18 cellular contexts compared by ENCODE assay signal in genomic region chr7:12386237-12386839, GRCh38. TPM values are rescaled to one million over a fixed set of nuclear protein-coding genes. Genes with fewer than 3 reads are reported as not detected.
DNase-seq lines count a peak whose midpoint lies in the region; ATAC-seq and TF ChIP-seq lines count a peak whose summit lies in the region.
"Had no signal": no experiment of that assay in that cellular context is flagged by ENCODE, and none has a peak within 500 bp of the region (broad histone marks: within the 10 kb centered on the region; RNA-seq: fewer than 3 reads in every experiment).

No MANE protein-coding gene starts in this region.

- H3K27me3 ChIP-seq in BE2C: no peaks in the 10 kb centered on the region
- H3K27me3 ChIP-seq: vagina had no signal

- peak; percentile 47 for DNase-seq in BE2C
- peak; percentile 74 to 94 (median 82) for DNase-seq in NCI-H1417 (lab: John Stamatoyannopoulos, UW)
- DNase-seq in NCI-H2171 treated with DMSO at 0.1 percent for 48 hours (lab: John Stamatoyannopoulos, UW): peak; percentile 45
- DNase-seq in WTC11 (ENCODE audit: low spot score): no peak
- no peak for DNase-seq in AG08396 (ENCODE audit: low spot score)
- DNase-seq in progenitor cell of endocrine pancreas (ENCODE audit: low spot score, unreplicated experiment): no peak
- no peak for DNase-seq in MCF 10A (ENCODE audit: unreplicated experiment)
- DNase-seq: activated CD4-positive, alpha-beta memory T cell treated with anti-CD3 and anti-CD28 coated beads, Interleukin-2, amount 10 ng/mL, durations not matched to agents 7 days and 5 days; Caco-2; caudate nucleus; effector CD4-positive, alpha-beta T cell; hippocampal formation; posterior cingulate gyrus; stimulated activated CD4-positive, alpha-beta T cell treated with anti-CD3 and anti-CD28 coated beads, Interleukin-15, amount 100 ng/mL, for 24 hours had no signal

- H3K27ac Mint-ChIP-seq in WTC11 (peak overlapping the region; percentile 50; the same call in 1 of the 2 replicates), progenitor cell of endocrine pancreas (no peak overlapping the region), MCF 10A (ENCODE audit: low read depth, unreplicated experiment) (no peak overlapping the region)
- H3K27ac Mint-ChIP-seq: activated CD4-positive, alpha-beta memory T cell treated with anti-CD3 and anti-CD28 coated beads, Interleukin-2, amount 10 ng/mL, durations not matched to agents 7 days and 5 days had no signal

- no peaks in the 10 kb centered on the region for H3K27me3 Mint-ChIP-seq in WTC11 (ENCODE audit: low read depth)
- H3K27me3 Mint-ChIP-seq in progenitor cell of endocrine pancreas: no peaks in the 10 kb centered on the region
- H3K27me3 Mint-ChIP-seq in MCF 10A (ENCODE audit: insufficient read depth, unreplicated experiment): no peaks in the 10 kb centered on the region
- H3K27me3 Mint-ChIP-seq: activated CD4-positive, alpha-beta memory T cell treated with anti-CD3 and anti-CD28 coated beads, Interleukin-2, amount 10 ng/mL, durations not matched to agents 7 days and 5 days had no signal

- no TSS peak for BruUV-seq in MCF 10A (replicated peaks; lab: Mats Ljungman, UMichigan)

- H3K4me1 ChIP-seq in BE2C: no peaks in the 10 kb centered on the region; the same call in 1 of the 2 replicates
- H3K4me1 ChIP-seq: Caco-2, vagina had no signal

- POLR2A ChIA-PET in WTC11 (lab: Charles Lee) (no interaction called here), MCF 10A (lab: Yijun Ruan, JAX) (no interaction called here)

- peaks cover 25% of the 10 kb centered on the region for H3K36me3 Mint-ChIP-seq in WTC11
- H3K36me3 Mint-ChIP-seq in progenitor cell of endocrine pancreas (ENCODE audit: insufficient read depth): no peaks in the 10 kb centered on the region
- H3K36me3 Mint-ChIP-seq in MCF 10A (ENCODE audit: insufficient read depth, unreplicated experiment): no peaks in the 10 kb centered on the region

- no peak overlapping the region for H3K4me3 Mint-ChIP-seq in WTC11
- no peak overlapping the region for H3K4me3 Mint-ChIP-seq in progenitor cell of endocrine pancreas (ENCODE audit: low read depth)
- no peak overlapping the region for H3K4me3 Mint-ChIP-seq in MCF 10A (ENCODE audit: unreplicated experiment)
- H3K4me3 Mint-ChIP-seq: activated CD4-positive, alpha-beta memory T cell treated with anti-CD3 and anti-CD28 coated beads, Interleukin-2, amount 10 ng/mL, durations not matched to agents 7 days and 5 days had no signal

- no peaks in the 10 kb centered on the region for H3K9me3 ChIP-seq in BE2C
- H3K9me3 ChIP-seq: Caco-2, vagina had no signal

- H3K9me3 Mint-ChIP-seq in WTC11: no peaks in the 10 kb centered on the region
- H3K9me3 Mint-ChIP-seq in progenitor cell of endocrine pancreas (ENCODE audit: low read depth): no peaks in the 10 kb centered on the region
- H3K9me3 Mint-ChIP-seq in MCF 10A (ENCODE audit: unreplicated experiment): no peaks in the 10 kb centered on the region
- H3K9me3 Mint-ChIP-seq: activated CD4-positive, alpha-beta memory T cell treated with anti-CD3 and anti-CD28 coated beads, Interleukin-2, amount 10 ng/mL, durations not matched to agents 7 days and 5 days had no signal

- CTCF ChIA-PET in WTC11 (lab: Charles Lee): interaction anchor here (0.7 to 3.5 kb wide), 3 partner anchors 48 to 108 kb away, joined by 3 to 17 read pairs (median 4); no protein-coding TSS in a partner anchor
- CTCF ChIA-PET in MCF 10A (lab: Yijun Ruan, JAX): interaction anchor here (0.7 to 2.4 kb wide), 4 partner anchors 9 to 104 kb away, joined by 4 to 9 read pairs (median 4); no protein-coding TSS in a partner anchor

- no peak overlapping the region for H3K4me3 ChIP-seq in BE2C (ENCODE audit: low read depth, low read length)
- H3K4me3 ChIP-seq: vagina had no signal

- H3K36me3 ChIP-seq in BE2C: no peaks in the 10 kb centered on the region
- H3K36me3 ChIP-seq: vagina had no signal

- H3K4me1 Mint-ChIP-seq in WTC11 (peaks cover 6% of the 10 kb centered on the region), progenitor cell of endocrine pancreas (ENCODE audit: low read depth) (no peaks in the 10 kb centered on the region), MCF 10A (ENCODE audit: insufficient read depth, unreplicated experiment) (no peaks in the 10 kb centered on the region)
- H3K4me1 Mint-ChIP-seq: activated CD4-positive, alpha-beta memory T cell treated with anti-CD3 and anti-CD28 coated beads, Interleukin-2, amount 10 ng/mL, durations not matched to agents 7 days and 5 days had no signal

- ATAC-seq in WTC11 (no peak), HG02885 (IDR thresholded peaks at IDR 0.05; ENCODE audit: poor library complexity, unreplicated experiment) (no peak)
- ATAC-seq: HCT116 had no signal

- TF ChIP-seq CTCF in BE2C (IDR thresholded peaks at IDR 0.05; ENCODE audit: low read depth, low read length): no peak
- no peak for TF ChIP-seq CTCF in WTC11 (IDR thresholded peaks at IDR 0.05)
- TF ChIP-seq CTCF in progenitor cell of endocrine pancreas (IDR thresholded peaks at IDR 0.05; ENCODE audit: unreplicated experiment): no peak
- TF ChIP-seq CTCF in MCF 10A (IDR thresholded peaks at IDR 0.05; ENCODE audit: unreplicated experiment): no peak

- intact Hi-C loops in MCF 10A (cut with micrococcal nuclease): loop anchor here (10.0 kb wide), 1 partner anchor 48 kb away; no protein-coding TSS in a partner anchor

TF ChIP-seq in WTC11, 78 proteins besides CTCF, POLR2A, EP300 and RAD21:
- TF ChIP-seq E2F4 (CRISPR knock-in tag; IDR thresholded peaks at IDR 0.05; ENCODE audit: borderline replicate concordance, low read depth) (no peak), HMGA2 (CRISPR knock-in tag; IDR thresholded peaks at IDR 0.05) (no peak), ZNF512 (CRISPR knock-in tag; IDR thresholded peaks at IDR 0.05; ENCODE audit: borderline replicate concordance) (no peak), IRF1 (CRISPR knock-in tag; IDR thresholded peaks at IDR 0.05) (no peak), ZNF416 (CRISPR knock-in tag; IDR thresholded peaks at IDR 0.05) (no peak), IRF2 (CRISPR knock-in tag; IDR thresholded peaks at IDR 0.05; ENCODE audit: borderline replicate concordance, low read depth) (no peak), EMX1 (CRISPR knock-in tag; IDR thresholded peaks at IDR 0.05) (no peak), ZNF396 (CRISPR knock-in tag; IDR thresholded peaks at IDR 0.05; ENCODE audit: borderline replicate concordance) (no peak), FOXJ3 (CRISPR knock-in tag; IDR thresholded peaks at IDR 0.05; ENCODE audit: borderline replicate concordance) (no peak)

RNA-seq across cellular contexts. Expression of gene VWDE, which starts 17.3 kb away (rescaled TPM):
- 1.6 TPM for polyA plus RNA-seq in BE2C (2012; ENCODE audit: insufficient read depth, insufficient read length, low read depth)
- 21.0 to 25.1 TPM (median 23.1 TPM) in 3 replicates for total RNA-seq in WTC11 (2021)
- 5.8 and 5.9 TPM in 2 replicates for total RNA-seq in progenitor cell of endocrine pancreas
- total RNA-seq in MCF 10A (2022): 3.0 and 3.1 TPM in 2 replicates
- total RNA-seq: OCI-LY7 had no signal

Comparison
In these comparisons a context has a peak if more than half of its experiments do, and no peak if none do; other contexts are left out.
1. DNase-seq: peak in BE2C (single experiment), NCI-H1417 (3 of 3) and NCI-H2171 treated with DMSO at 0.1 percent for 48 hours (single experiment); none in WTC11 (single experiment), AG08396 (single experiment), progenitor cell of endocrine pancreas (single experiment) and MCF 10A (single experiment).